1 cellular context compared by ENCODE assay signal in the genomic region with DNA sequence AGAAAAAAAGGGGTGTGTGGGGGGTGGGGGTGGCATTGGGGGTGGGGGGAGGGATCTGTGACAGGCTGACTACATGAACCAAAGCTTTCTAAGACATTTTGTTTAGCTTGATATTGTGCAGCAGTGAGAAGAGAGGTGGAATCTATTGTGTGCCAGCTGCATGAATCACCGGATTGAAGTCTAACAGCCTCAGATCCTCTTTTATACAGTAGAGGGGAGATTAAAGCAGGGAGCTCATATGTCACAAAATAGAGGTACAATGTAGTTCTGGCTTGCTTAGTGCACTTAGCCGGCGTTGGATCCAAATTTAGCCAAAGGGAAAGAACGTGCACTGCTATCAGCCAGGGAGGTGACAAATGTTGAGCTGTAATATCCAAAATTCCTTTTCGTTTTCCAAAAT.
TF ChIP-seq lines count a peak whose summit lies in the region.

No MANE protein-coding gene starts in this region.

TF ChIP-seq in SK-N-SH, 30 proteins besides CTCF, POLR2A, EP300 and RAD21 (continued from another document):
- TF ChIP-seq USF2 (IDR thresholded peaks at IDR 0.05; ENCODE audit: borderline replicate concordance, low read depth, low read length) (no peak), NFIC (IDR thresholded peaks at IDR 0.05; ENCODE audit: borderline replicate concordance) (peak; percentile 50), GATA2 (CRISPR knock-in tag; IDR thresholded peaks at IDR 0.05) (no peak), POLR2AphosphoS5 (IDR thresholded peaks at IDR 0.05; ENCODE audit: low read depth, low read length) (no peak), IRF3 (IDR thresholded peaks at IDR 0.05; ENCODE audit: low read depth, low read length) (no peak), JUND (IDR thresholded peaks at IDR 0.05) (peak; percentile 51), GABPA (IDR thresholded peaks at IDR 0.05; ENCODE audit: low read depth) (no peak), ELF1 (IDR thresholded peaks at IDR 0.05) (no peak), MEF2A (IDR thresholded peaks at IDR 0.05; ENCODE audit: borderline replicate concordance, low read depth) (no peak), SIN3A (IDR thresholded peaks at IDR 0.05; ENCODE audit: borderline replicate concordance, low read depth, low read length) (no peak), FOXJ3 (CRISPR knock-in tag; IDR thresholded peaks at IDR 0.05) (no peak), RCOR1 (IDR thresholded peaks at IDR 0.05; ENCODE audit: low read length) (no peak), PBX3 (IDR thresholded peaks at IDR 0.05) (peak; percentile 45; the same call in 1 of the 2 replicates), CHD2 (IDR thresholded peaks at IDR 0.05; ENCODE audit: low read length, partially characterized antibody) (no peak), EZH2phosphoT487 (IDR thresholded peaks at IDR 0.05; ENCODE audit: borderline replicate concordance, low read depth) (no peak), NRF1 (IDR thresholded peaks at IDR 0.05; ENCODE audit: low read depth, low read length) (no peak)
- TF ChIP-seq, protein P1, sequence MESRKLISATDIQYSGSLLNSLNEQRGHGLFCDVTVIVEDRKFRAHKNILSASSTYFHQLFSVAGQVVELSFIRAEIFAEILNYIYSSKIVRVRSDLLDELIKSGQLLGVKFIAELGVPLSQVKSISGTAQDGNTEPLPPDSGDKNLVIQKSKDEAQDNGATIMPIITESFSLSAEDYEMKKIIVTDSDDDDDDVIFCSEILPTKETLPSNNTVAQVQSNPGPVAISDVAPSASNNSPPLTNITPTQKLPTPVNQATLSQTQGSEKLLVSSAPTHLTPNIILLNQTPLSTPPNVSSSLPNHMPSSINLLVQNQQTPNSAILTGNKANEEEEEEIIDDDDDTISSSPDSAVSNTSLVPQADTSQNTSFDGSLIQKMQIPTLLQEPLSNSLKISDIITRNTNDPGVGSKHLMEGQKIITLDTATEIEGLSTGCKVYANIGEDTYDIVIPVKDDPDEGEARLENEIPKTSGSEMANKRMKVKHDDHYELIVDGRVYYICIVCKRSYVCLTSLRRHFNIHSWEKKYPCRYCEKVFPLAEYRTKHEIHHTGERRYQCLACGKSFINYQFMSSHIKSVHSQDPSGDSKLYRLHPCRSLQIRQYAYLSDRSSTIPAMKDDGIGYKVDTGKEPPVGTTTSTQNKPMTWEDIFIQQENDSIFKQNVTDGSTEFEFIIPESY (IDR thresholded peaks at IDR 0.05; ENCODE audit: borderline replicate concordance, low read depth): no peak
- TF ChIP-seq, protein P2, sequence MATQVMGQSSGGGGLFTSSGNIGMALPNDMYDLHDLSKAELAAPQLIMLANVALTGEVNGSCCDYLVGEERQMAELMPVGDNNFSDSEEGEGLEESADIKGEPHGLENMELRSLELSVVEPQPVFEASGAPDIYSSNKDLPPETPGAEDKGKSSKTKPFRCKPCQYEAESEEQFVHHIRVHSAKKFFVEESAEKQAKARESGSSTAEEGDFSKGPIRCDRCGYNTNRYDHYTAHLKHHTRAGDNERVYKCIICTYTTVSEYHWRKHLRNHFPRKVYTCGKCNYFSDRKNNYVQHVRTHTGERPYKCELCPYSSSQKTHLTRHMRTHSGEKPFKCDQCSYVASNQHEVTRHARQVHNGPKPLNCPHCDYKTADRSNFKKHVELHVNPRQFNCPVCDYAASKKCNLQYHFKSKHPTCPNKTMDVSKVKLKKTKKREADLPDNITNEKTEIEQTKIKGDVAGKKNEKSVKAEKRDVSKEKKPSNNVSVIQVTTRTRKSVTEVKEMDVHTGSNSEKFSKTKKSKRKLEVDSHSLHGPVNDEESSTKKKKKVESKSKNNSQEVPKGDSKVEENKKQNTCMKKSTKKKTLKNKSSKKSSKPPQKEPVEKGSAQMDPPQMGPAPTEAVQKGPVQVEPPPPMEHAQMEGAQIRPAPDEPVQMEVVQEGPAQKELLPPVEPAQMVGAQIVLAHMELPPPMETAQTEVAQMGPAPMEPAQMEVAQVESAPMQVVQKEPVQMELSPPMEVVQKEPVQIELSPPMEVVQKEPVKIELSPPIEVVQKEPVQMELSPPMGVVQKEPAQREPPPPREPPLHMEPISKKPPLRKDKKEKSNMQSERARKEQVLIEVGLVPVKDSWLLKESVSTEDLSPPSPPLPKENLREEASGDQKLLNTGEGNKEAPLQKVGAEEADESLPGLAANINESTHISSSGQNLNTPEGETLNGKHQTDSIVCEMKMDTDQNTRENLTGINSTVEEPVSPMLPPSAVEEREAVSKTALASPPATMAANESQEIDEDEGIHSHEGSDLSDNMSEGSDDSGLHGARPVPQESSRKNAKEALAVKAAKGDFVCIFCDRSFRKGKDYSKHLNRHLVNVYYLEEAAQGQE (IDR thresholded peaks at IDR 0.05; ENCODE audit: low read depth, low read length): no peak
